Comparison of ENCODE assay signal across 1 cellular context in genomic region chr19:11234486-11235075, GRCh38.
TF ChIP-seq lines count a peak whose summit lies in the region.

No MANE protein-coding gene starts in this region.

TF ChIP-seq in HepG2, 621 proteins besides CTCF, POLR2A, EP300 and RAD21 (continued from another document):
- peak; percentile 21; the same call in 1 of the 2 replicates for TF ChIP-seq ZNF121 (CRISPR knock-in tag; IDR thresholded peaks at IDR 0.05)
- no peak for TF ChIP-seq ZNF746 (CRISPR knock-in tag; IDR thresholded peaks at IDR 0.05)
- no peak for TF ChIP-seq ZNF34 (CRISPR knock-in tag; IDR thresholded peaks at IDR 0.05; ENCODE audit: borderline replicate concordance)
- TF ChIP-seq DDIT3 (CRISPR knock-in tag; IDR thresholded peaks at IDR 0.05), result no peak
- TF ChIP-seq TFAP4 (IDR thresholded peaks at IDR 0.05; ENCODE audit: borderline replicate concordance, low read depth), result no peak
- peak; percentile 15; the same call in 1 of the 2 replicates for TF ChIP-seq ZNF768 (CRISPR knock-in tag; IDR thresholded peaks at IDR 0.05)
- TF ChIP-seq FOSL2 (CRISPR knock-in tag; IDR thresholded peaks at IDR 0.05), result 0 out of 2 replicates have a peak, but pooled peaks have one; percentile 10
- TF ChIP-seq ZMYM3 (CRISPR knock-in tag; IDR thresholded peaks at IDR 0.05), result peak; percentile 76
- no peak for TF ChIP-seq BORCS8-MEF2B (CRISPR knock-in tag; IDR thresholded peaks at IDR 0.05)
- TF ChIP-seq SP5 (CRISPR knock-in tag; IDR thresholded peaks at IDR 0.05; ENCODE audit: borderline replicate concordance, low read depth), result no peak
- no peak for TF ChIP-seq PHF21A (CRISPR knock-in tag; IDR thresholded peaks at IDR 0.05)
- no peak for TF ChIP-seq ZSCAN9 (CRISPR knock-in tag; IDR thresholded peaks at IDR 0.05; ENCODE audit: borderline replicate concordance)
- TF ChIP-seq CREB1 (IDR thresholded peaks at IDR 0.05), result peak; percentile 96
- peak; percentile 41; the same call in 1 of the 2 replicates for TF ChIP-seq CREB1 (CRISPR knock-in tag; IDR thresholded peaks at IDR 0.05)
- TF ChIP-seq ATF1 (CRISPR knock-in tag; IDR thresholded peaks at IDR 0.05), result peak; percentile 41; the same call in 1 of the 2 replicates
- no peak for TF ChIP-seq RNF2 (conservative IDR thresholded peaks at IDR 0.05; ENCODE audit: low read depth)
TF ChIP-seq in HepG2: peak in this region for 13.
